Comparison of ENCODE assay signal across 9 cellular contexts in the genomic region with DNA sequence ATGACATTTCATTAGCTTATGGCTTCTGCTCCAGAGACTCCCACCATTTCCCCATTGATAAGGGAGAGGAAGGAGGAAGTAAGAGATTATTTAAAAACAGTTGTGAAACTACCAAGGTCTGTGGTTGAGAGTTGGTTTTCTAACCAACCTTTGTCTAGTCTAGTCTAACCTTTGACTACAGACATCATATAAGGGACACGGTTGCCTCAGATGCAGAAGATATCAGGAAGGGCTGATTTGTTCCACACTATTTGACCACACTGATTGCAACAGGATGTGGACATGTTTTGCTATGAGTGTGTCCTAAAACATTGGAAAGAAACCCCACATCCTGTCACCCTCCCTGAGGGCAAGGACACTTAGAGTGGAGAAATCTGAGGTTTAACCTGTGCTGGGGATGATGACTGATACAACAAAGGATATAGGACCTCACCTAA. TPM values are rescaled to one million over a fixed set of nuclear protein-coding genes. Genes with fewer than 3 reads are reported as not detected.
DNase-seq lines count a peak whose midpoint lies in the region; ATAC-seq, FAIRE-seq and TF ChIP-seq lines count a peak whose summit lies in the region.
"Had no signal": no experiment of that assay in that cellular context is flagged by ENCODE, and none has a peak within 500 bp of the region (broad histone marks: within the 10 kb centered on the region; RNA-seq: fewer than 3 reads in every experiment).

No MANE protein-coding gene starts in this region.

- H3K9ac ChIP-seq in adipocyte (ENCODE audit: low read length), result no peak overlapping the region

- no peaks in the 10 kb centered on the region for H3K36me3 ChIP-seq in adipocyte (ENCODE audit: control insufficient read depth, insufficient read depth, low read length, severe bottlenecking)
- no peaks in the 10 kb centered on the region for H3K36me3 ChIP-seq in stomach

- DNase-seq in CMK (ENCODE audit: low read depth), result peak; percentile 35
- DNase-seq in adipocyte (ENCODE audit: low read depth), result peak; percentile 10
- DNase-seq in AG20443 (ENCODE audit: low spot score), result no peak
- no peak for DNase-seq in urothelium cell line (ENCODE audit: low spot score)
- DNase-seq in stomach, result no peak
- DNase-seq in HEK293T (ENCODE audit: extremely low spot score), result no peak

- no peak for TF ChIP-seq EP300 in stomach (IDR thresholded peaks at IDR 0.05)

- H3K9me3 ChIP-seq in adipocyte (ENCODE audit: control insufficient read depth, low read length) (no peaks in the 10 kb centered on the region), stomach (no peaks in the 10 kb centered on the region)

- TF ChIP-seq POLR2A in stomach (IDR thresholded peaks at IDR 0.05), result no peak

- POLR2A ChIA-PET in HEK293T (lab: Yijun Ruan, JAX), result no interaction called here

- intact Hi-C loops in stomach (cut with DNase I; ENCODE audit: low total_unique reads), result no loop called here

- H3K27ac ChIP-seq in stomach, result no peak overlapping the region

- H3K27me3 ChIP-seq in adipocyte (replicated peaks; ENCODE audit: control insufficient read depth, insufficient read depth, low read length) (no peaks in the 10 kb centered on the region), stomach (no peaks in the 10 kb centered on the region)

- CTCF ChIA-PET in HEK293T (lab: Yijun Ruan, JAX), result no interaction called here

- FAIRE-seq in urothelium cell line (lab: Jason Lieb, UNC), result no peak
- FAIRE-seq: H1 had no signal

- 61 to 69% (median 67%) methylated on average over 1 of the region's 1 CpG for WGBS in stomach, 5 donors

- H3K4me3 ChIP-seq in adipocyte (ENCODE audit: low read length) (no peak overlapping the region), stomach (no peak overlapping the region)

- peak; percentile 56 for ATAC-seq in GM19468 (IDR thresholded peaks at IDR 0.05; ENCODE audit: extremely low read depth, unreplicated experiment)
- peak; percentile 59 for ATAC-seq in HG03521 (IDR thresholded peaks at IDR 0.05; ENCODE audit: unreplicated experiment)

- no peaks in the 10 kb centered on the region for H3K4me1 ChIP-seq in adipocyte (ENCODE audit: control insufficient read depth, insufficient read depth, low read length)
- H3K4me1 ChIP-seq in stomach, result peaks cover 0 to 9% (median 0%) of the 10 kb centered on the region in 4 donors

- TF ChIP-seq CTCF in stomach (IDR thresholded peaks at IDR 0.05), result no peak

TF ChIP-seq in HEK293T, 16 proteins besides CTCF, POLR2A, EP300 and RAD21:
- no peak for TF ChIP-seq LEF1 (IDR thresholded peaks at IDR 0.05; ENCODE audit: borderline replicate concordance)
- no peak for TF ChIP-seq FOXA1 (IDR thresholded peaks at IDR 0.05)
- TF ChIP-seq BHLHE40 (IDR thresholded peaks at IDR 0.05; ENCODE audit: borderline replicate concordance), result no peak
- TF ChIP-seq ELF4 (IDR thresholded peaks at IDR 0.05), result no peak
- TF ChIP-seq TARDBP (IDR thresholded peaks at IDR 0.05), result no peak
- TF ChIP-seq L3MBTL2 (conservative IDR thresholded peaks at IDR 0.05), result no peak
- no peak for TF ChIP-seq ARNT (IDR thresholded peaks at IDR 0.05)
- no peak for TF ChIP-seq HDGF (IDR thresholded peaks at IDR 0.05; ENCODE audit: borderline replicate concordance)
- no peak for TF ChIP-seq ZNF384 (IDR thresholded peaks at IDR 0.05)
- no peak for TF ChIP-seq FOXK2 (IDR thresholded peaks at IDR 0.05)
- TF ChIP-seq, protein P1, sequence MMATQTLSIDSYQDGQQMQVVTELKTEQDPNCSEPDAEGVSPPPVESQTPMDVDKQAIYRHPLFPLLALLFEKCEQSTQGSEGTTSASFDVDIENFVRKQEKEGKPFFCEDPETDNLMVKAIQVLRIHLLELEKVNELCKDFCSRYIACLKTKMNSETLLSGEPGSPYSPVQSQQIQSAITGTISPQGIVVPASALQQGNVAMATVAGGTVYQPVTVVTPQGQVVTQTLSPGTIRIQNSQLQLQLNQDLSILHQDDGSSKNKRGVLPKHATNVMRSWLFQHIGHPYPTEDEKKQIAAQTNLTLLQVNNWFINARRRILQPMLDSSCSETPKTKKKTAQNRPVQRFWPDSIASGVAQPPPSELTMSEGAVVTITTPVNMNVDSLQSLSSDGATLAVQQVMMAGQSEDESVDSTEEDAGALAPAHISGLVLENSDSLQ (IDR thresholded peaks at IDR 0.05), result no peak
- TF ChIP-seq SP1 (IDR thresholded peaks at IDR 0.05), result no peak
- no peak for TF ChIP-seq CTBP1 (IDR thresholded peaks at IDR 0.05; ENCODE audit: borderline replicate concordance)
- TF ChIP-seq NFRKB (IDR thresholded peaks at IDR 0.05), result no peak
- no peak for TF ChIP-seq SUZ12 (IDR thresholded peaks at IDR 0.05)
- TF ChIP-seq FOXM1 (IDR thresholded peaks at IDR 0.05; ENCODE audit: borderline replicate concordance), result no peak

RNA-seq across cellular contexts. Expression of a gene that starts 53.0 kb away (rescaled TPM):
- total RNA-seq in stomach, result 10 to 100 TPM in 1 of 5 donors, 1 to 10 TPM in 4; 1.8 to 10.1 (median 9.1) TPM
- polyA plus RNA-seq in stomach, result 1 to 10 TPM; 2.9 to 7.1 (median 5.1) TPM

Comparison
In these comparisons a context has a peak if more than half of its experiments do, and no peak if none do; other contexts are left out.
1. DNase-seq: peak in CMK (single experiment) and adipocyte (single experiment); none in AG20443 (single experiment), urothelium cell line (single experiment), stomach (single experiment) and HEK293T (single experiment).